ENCODE assay signal across 17 cellular contexts in the genomic region with DNA sequence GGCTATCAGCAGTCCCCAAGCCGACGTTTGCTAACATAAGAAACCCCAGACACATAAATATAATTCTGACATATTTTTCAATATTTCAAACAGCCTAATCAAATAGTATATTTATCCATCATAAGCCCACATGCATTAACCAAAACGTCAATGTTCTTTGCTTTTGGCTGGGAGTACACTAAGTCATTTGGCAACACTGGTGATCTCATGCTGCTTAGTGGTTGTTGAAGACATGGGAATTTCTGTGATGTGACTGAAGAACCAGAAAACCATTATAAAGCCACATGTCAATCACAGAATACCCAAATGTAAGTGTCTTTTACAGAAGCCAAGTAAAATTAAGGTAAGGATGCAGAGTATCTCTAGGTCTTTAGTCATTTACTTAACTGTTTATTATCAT.
DNase-seq lines count a peak whose midpoint lies in the region; ATAC-seq and TF ChIP-seq lines count a peak whose summit lies in the region.
"Had no signal": no experiment of that assay in that cellular context is flagged by ENCODE, and none has a peak within 500 bp of the region (broad histone marks: within the 10 kb centered on the region; RNA-seq: fewer than 3 reads in every experiment).

No MANE protein-coding gene starts in this region.

- in situ Hi-C loops in GM13977 (cut with MboI; ENCODE audit: low pct_unique_long_range_greater_than_20kb, low sequenced_read_pairs, unreplicated experiment), result no loop called here

- ATAC-seq in HG03571 (IDR thresholded peaks at IDR 0.05; ENCODE audit: unreplicated experiment) (no peak), GM18861 (IDR thresholded peaks at IDR 0.05; ENCODE audit: unreplicated experiment) (no peak)

- H3K4me3 ChIP-seq in AG10803 (ENCODE audit: low read length) (no peak overlapping the region), choroid plexus epithelial cell (ENCODE audit: low read depth, low read length) (no peak overlapping the region)
- H3K4me3 ChIP-seq: BLaER1 treated with 17β-estradiol and CSF1 and Interleukin-3, amounts not matched to agents 10 nM and 100 nM had no signal

- DNase-seq in AG10803 (ENCODE audit: low read depth) (peak; percentile 8), amniotic epithelial cell (ENCODE audit: low read depth) (peak; percentile 6), choroid plexus epithelial cell (ENCODE audit: low read depth) (peak; percentile 12), iris pigment epithelial cell (ENCODE audit: low read depth) (peak; percentile 44), GM13977 (ENCODE audit: low spot score) (no peak), DMS79 (lab: John Stamatoyannopoulos, UW) (no peak)
- DNase-seq: AML-193; BE2C; CD4-positive, alpha-beta T cell; CD8-positive, alpha-beta memory T cell; DMS53; DND-41; H7; HCEC 1CT had no signal

- TF ChIP-seq CTCF in AG10803 (conservative IDR thresholded peaks at IDR 0.05; ENCODE audit: low read length) (no peak), choroid plexus epithelial cell (conservative IDR thresholded peaks at IDR 0.05; ENCODE audit: low read depth, low read length) (no peak), GM13977 (IDR thresholded peaks at IDR 0.05; ENCODE audit: extremely low read depth, insufficient read depth, missing control alignments) (no peak)

Comparison
In these comparisons a context has a peak if more than half of its experiments do, and no peak if none do; other contexts are left out.
1. DNase-seq: peak in AG10803 (single experiment), amniotic epithelial cell (single experiment), choroid plexus epithelial cell (single experiment) and iris pigment epithelial cell (single experiment); none in GM13977 (single experiment) and DMS79 (single experiment).